ENCODE assay signal across 8 cellular contexts in the genomic region with DNA sequence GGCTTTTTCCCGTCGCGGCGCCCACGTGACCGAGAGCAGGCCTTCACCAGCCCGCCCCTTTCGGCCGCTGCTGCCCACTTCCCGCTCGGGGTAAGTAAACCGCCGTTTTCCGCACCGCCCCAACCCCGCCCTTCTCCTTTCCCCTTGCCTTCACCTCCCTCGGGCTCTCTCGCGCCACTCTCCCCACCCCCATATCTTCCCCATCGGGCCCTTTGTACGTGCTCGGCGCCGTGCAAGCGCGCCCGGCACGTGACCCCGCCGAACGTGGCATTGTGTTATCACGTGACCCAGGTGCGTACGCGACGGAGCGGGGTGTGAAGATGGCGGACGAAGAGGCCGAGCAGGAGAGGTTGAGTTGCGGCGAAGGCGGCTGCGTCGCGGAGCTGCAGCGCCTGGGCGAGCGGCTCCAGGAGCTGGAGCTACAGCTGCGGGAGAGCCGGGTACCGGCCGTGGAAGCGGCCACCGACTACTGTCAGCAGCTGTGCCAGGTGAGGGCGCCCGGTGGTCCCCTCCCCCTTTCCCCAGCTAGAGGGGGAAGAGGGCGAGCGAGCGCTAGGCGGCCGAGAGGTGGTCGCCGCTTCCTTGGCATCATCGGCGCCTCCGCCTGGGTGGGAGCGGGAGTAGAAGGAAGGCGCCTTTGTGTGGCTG. TPM values are rescaled to one million over a fixed set of nuclear protein-coding genes. Genes with fewer than 3 reads are reported as not detected.
DNase-seq lines count a peak whose midpoint lies in the region; ATAC-seq, FAIRE-seq and TF ChIP-seq lines count a peak whose summit lies in the region.

A gene (plus strand): TSS at position 294 of the 648 bp plus-strand sequence. CDS start 27 bp downstream, at position 321.

- peak within 1 kb of the TSS; percentile 84 for H3K4me3 ChIP-seq in Loucy (ENCODE audit: low read length, poor library complexity, severe bottlenecking)
- peak within 1 kb of the TSS; percentile 92 for H3K4me3 ChIP-seq in fibroblast of the aortic adventitia (ENCODE audit: low read depth, low read length)

- peaks cover 4% of the 10 kb centered on the region for H3K9me3 Mint-ChIP-seq in nephron progenitor cell
- no peaks in the 10 kb centered on the region for H3K9me3 Mint-ChIP-seq in stimulated activated naive CD8-positive, alpha-beta T cell treated with anti-CD3 and anti-CD28 coated beads, Interleukin-15, amount 100 ng/mL, for 72 hours

- H3K4me2 ChIP-seq in Loucy (ENCODE audit: low read depth, low read length, poor library complexity, severe bottlenecking), result peak within 1 kb of the TSS; percentile 83

- no peaks in the 10 kb centered on the region for H3K36me3 ChIP-seq in Loucy (ENCODE audit: insufficient read depth, low read length)

- peaks cover 47% of the 10 kb centered on the region for H4K20me1 ChIP-seq in Loucy (ENCODE audit: insufficient read depth, low read length, poor library complexity, severe bottlenecking)

- H3F3A ChIP-seq in Loucy (ENCODE audit: low read depth), result no peaks in the 10 kb centered on the region

- H3K4me1 Mint-ChIP-seq in nephron progenitor cell, result peaks cover 47% of the 10 kb centered on the region
- peaks cover 55% of the 10 kb centered on the region for H3K4me1 Mint-ChIP-seq in stimulated activated naive CD8-positive, alpha-beta T cell treated with anti-CD3 and anti-CD28 coated beads, Interleukin-15, amount 100 ng/mL, for 72 hours

- H3K4me3 Mint-ChIP-seq in nephron progenitor cell, result peak within 1 kb of the TSS; percentile 92
- H3K4me3 Mint-ChIP-seq in stimulated activated naive CD8-positive, alpha-beta T cell treated with anti-CD3 and anti-CD28 coated beads, Interleukin-15, amount 100 ng/mL, for 72 hours, result peak within 1 kb of the TSS; percentile 83 to 87

- peak within 1 kb of the TSS; percentile 84 for H3K9ac ChIP-seq in Loucy (ENCODE audit: low read depth, low read length, poor library complexity, severe bottlenecking)

- H3K79me2 ChIP-seq in Loucy (ENCODE audit: insufficient read depth, low read length), result peaks cover 72% of the 10 kb centered on the region

- H3K36me3 Mint-ChIP-seq in nephron progenitor cell (ENCODE audit: low read depth), result peaks cover 33% of the 10 kb centered on the region

- no peaks in the 10 kb centered on the region for H3K27me3 ChIP-seq in Loucy (ENCODE audit: insufficient read depth, low read length, poor library complexity, severe bottlenecking)

- FAIRE-seq in H54 (lab: Jason Lieb, UNC), result no peak

- no peaks in the 10 kb centered on the region for H3K9me2 ChIP-seq in Loucy (replicated peaks; ENCODE audit: low read depth, low read length)

- H3K4me1 ChIP-seq in Loucy (ENCODE audit: insufficient read depth, low read length, poor library complexity, severe bottlenecking), result peaks cover 37% of the 10 kb centered on the region

- peak within 1 kb of the TSS; percentile 99 for H3K27ac Mint-ChIP-seq in nephron progenitor cell
- H3K27ac Mint-ChIP-seq in stimulated activated naive CD8-positive, alpha-beta T cell treated with anti-CD3 and anti-CD28 coated beads, Interleukin-15, amount 100 ng/mL, for 72 hours, result peak within 1 kb of the TSS; percentile 98 to 99

- peak; percentile 91 for ATAC-seq in stimulated activated naive CD8-positive, alpha-beta T cell treated with anti-CD3 and anti-CD28 coated beads, Interleukin-15, amount 100 ng/mL, for 72 hours

- DNase-seq in EL, result peak; percentile 99
- DNase-seq in H54 (ENCODE audit: insufficient read length, low spot score), result peak; percentile 71
- peak; percentile 98 for DNase-seq in SHP77 (lab: John Stamatoyannopoulos, UW)
- DNase-seq in activated effector memory CD4-positive, alpha-beta T cell treated with Interleukin-2 at 50 U/mL for 16 hours, result peak; percentile 91
- DNase-seq in fibroblast of the aortic adventitia (ENCODE audit: low read depth), result peak; percentile 96
- DNase-seq in nephron progenitor cell, result peak; percentile 89
- DNase-seq in stimulated activated naive CD8-positive, alpha-beta T cell treated with anti-CD3 and anti-CD28 coated beads, Interleukin-15, amount 100 ng/mL, for 72 hours, result peak; percentile 97 to 99

- TF ChIP-seq POLR2A in H54 (IDR thresholded peaks at IDR 0.05; ENCODE audit: low read depth, low read length), result peak; percentile 74

- no peaks in the 10 kb centered on the region for H3K9me3 ChIP-seq in Loucy (ENCODE audit: insufficient read depth, low read depth, low read length)

- TF ChIP-seq CTCF in Loucy (conservative IDR thresholded peaks at IDR 0.05; ENCODE audit: low read length) (no peak), fibroblast of the aortic adventitia (IDR thresholded peaks at IDR 0.05; ENCODE audit: insufficient read depth, low read length) (peak; percentile 0), nephron progenitor cell (IDR thresholded peaks at IDR 0.05) (no peak)

- H2AFZ ChIP-seq in Loucy (ENCODE audit: low read length), result peak within 1 kb of the TSS; percentile 96

- H3K27me3 Mint-ChIP-seq in nephron progenitor cell (ENCODE audit: low read depth, poor library complexity), result peaks cover 6% of the 10 kb centered on the region
- H3K27me3 Mint-ChIP-seq in stimulated activated naive CD8-positive, alpha-beta T cell treated with anti-CD3 and anti-CD28 coated beads, Interleukin-15, amount 100 ng/mL, for 72 hours, result no peaks in the 10 kb centered on the region

RNA-seq across cellular contexts. Expression of the gene that starts here (rescaled TPM):
- 34.7 and 42.6 TPM in 2 replicates for total RNA-seq in fibroblast of the aortic adventitia (ENCODE audit: low replicate concordance)

Comparison
In these comparisons a context has a peak if more than half of its experiments do, and no peak if none do; other contexts are left out.
1. Peak in every context shown above with its lines: DNase-seq, ATAC-seq and H3K4me3 ChIP-seq.